8 cellular contexts compared by ENCODE assay signal in genomic region chr2:238286987-238287386, GRCh38. TPM values are rescaled to one million over a fixed set of nuclear protein-coding genes. Genes with fewer than 3 reads are reported as not detected.
DNase-seq lines count a peak whose midpoint lies in the region; ATAC-seq and TF ChIP-seq lines count a peak whose summit lies in the region.

No MANE protein-coding gene starts in this region.

- H3F3A ChIP-seq in neural cell (ENCODE audit: insufficient read depth, low read length, poor library complexity, severe bottlenecking) = no peaks in the 10 kb centered on the region

- no peaks in the 10 kb centered on the region for H3K36me3 Mint-ChIP-seq in chondrocyte (ENCODE audit: low read depth)

- peaks cover 85% of the 10 kb centered on the region for H3K4me1 ChIP-seq in vagina

- no peak overlapping the region for H3K27ac ChIP-seq in neural cell (ENCODE audit: low read length)
- H3K27ac ChIP-seq in vagina = peak overlapping the region; percentile 96

- no peaks in the 10 kb centered on the region for H3K9me2 ChIP-seq in neural cell (ENCODE audit: insufficient read depth, low read length)

- H3K4me3 ChIP-seq in AG10803 (ENCODE audit: low read length) (peak overlapping the region; percentile 94), neural cell (ENCODE audit: low read length) (peak overlapping the region; percentile 97), vagina (peak overlapping the region; percentile 86 to 92)

- peaks cover 17% of the 10 kb centered on the region for H3K79me2 ChIP-seq in neural cell (replicated peaks; ENCODE audit: insufficient read depth, low read length)

- TF ChIP-seq EP300 in neural cell (conservative IDR thresholded peaks at IDR 0.05; ENCODE audit: poor library complexity, severe bottlenecking) = no peak

- H3K27me3 Mint-ChIP-seq in chondrocyte (ENCODE audit: low read depth) = no peaks in the 10 kb centered on the region

- no peak for TF ChIP-seq RAD21 in neural cell (conservative IDR thresholded peaks at IDR 0.05)

- H4K20me1 ChIP-seq in neural cell (ENCODE audit: insufficient read depth) = no peaks in the 10 kb centered on the region

- TF ChIP-seq CTCF in AG10803 (conservative IDR thresholded peaks at IDR 0.05; ENCODE audit: low read length) (no peak), chondrocyte (IDR thresholded peaks at IDR 0.05) (no peak), neural cell (IDR thresholded peaks at IDR 0.05; ENCODE audit: poor library complexity, severe bottlenecking) (no peak), vagina (IDR thresholded peaks at IDR 0.05) (no peak)

- no peak overlapping the region for H2AFZ ChIP-seq in neural cell (ENCODE audit: low read depth, low read length)

- peak overlapping the region; percentile 71 for H3K4me2 ChIP-seq in neural cell (ENCODE audit: low read length)

- H3K9ac ChIP-seq in neural cell (ENCODE audit: low read length) = no peak overlapping the region

- H3K27ac Mint-ChIP-seq in chondrocyte (ENCODE audit: unreplicated experiment) = peak overlapping the region; percentile 92

- H3K9me3 Mint-ChIP-seq in chondrocyte (ENCODE audit: low read depth) = no peaks in the 10 kb centered on the region

- peak; percentile 11 for DNase-seq in AG10803 (ENCODE audit: low read depth)
- peak; percentile 25 for DNase-seq in chondrocyte (ENCODE audit: low spot score)
- DNase-seq in vagina (ENCODE audit: extremely low spot score in 2 of 2) = no peak
- DNase-seq in dedifferentiated amniotic fluid mesenchymal stem cell (ENCODE audit: extremely low spot score) = no peak

- peak overlapping the region; percentile 78 for H3K4me3 Mint-ChIP-seq in chondrocyte (ENCODE audit: unreplicated experiment)

- H3K27me3 ChIP-seq in neural cell (ENCODE audit: insufficient read depth, low read depth, low read length) (no peaks in the 10 kb centered on the region), vagina (no peaks in the 10 kb centered on the region)

- H3K4me1 Mint-ChIP-seq in chondrocyte (ENCODE audit: low read depth) = peaks cover 35% of the 10 kb centered on the region

- ATAC-seq in GM19351 (IDR thresholded peaks at IDR 0.05; ENCODE audit: unreplicated experiment) (no peak), GM21390 (IDR thresholded peaks at IDR 0.05; ENCODE audit: unreplicated experiment) (no peak)

- intact Hi-C loops in vagina (cut with DNase I) = no loop called here

- TF ChIP-seq POLR2A in vagina (IDR thresholded peaks at IDR 0.05) = no peak

- no peaks in the 10 kb centered on the region for H3K36me3 ChIP-seq in neural cell (ENCODE audit: insufficient read depth, low read length)
- no peaks in the 10 kb centered on the region for H3K36me3 ChIP-seq in vagina

- no peaks in the 10 kb centered on the region for H3K9me3 ChIP-seq in neural cell (ENCODE audit: low read length)
- no peaks in the 10 kb centered on the region for H3K9me3 ChIP-seq in vagina

TF ChIP-seq in PFSK-1, 5 proteins besides CTCF, POLR2A, EP300 and RAD21:
- TF ChIP-seq REST (IDR thresholded peaks at IDR 0.05; ENCODE audit: insufficient read depth in 1 of 2, low read depth in 2 of 2, low read length in 2 of 2) (no peak), FOXP2 (optimal IDR thresholded peaks at IDR 0.05; ENCODE audit: borderline replicate concordance, extremely low read depth, extremely low read length, insufficient read depth) (no peak), POLR2AphosphoS5 (IDR thresholded peaks at IDR 0.05; ENCODE audit: low read depth, low read length) (peak; percentile 10; the same call in 1 of the 2 replicates), SIN3A (IDR thresholded peaks at IDR 0.05; ENCODE audit: borderline replicate concordance, insufficient read depth, low read length) (no peak), TAF1 (IDR thresholded peaks at IDR 0.05; ENCODE audit: borderline replicate concordance, insufficient read depth, low read length) (no peak)

TF ChIP-seq in neural cell, 6 proteins besides CTCF, POLR2A, EP300 and RAD21:
- no peak for TF ChIP-seq MXI1 (conservative IDR thresholded peaks at IDR 0.05; ENCODE audit: poor library complexity, severe bottlenecking)
- TF ChIP-seq EZH2 (IDR thresholded peaks at IDR 0.05; ENCODE audit: borderline replicate concordance, insufficient read depth, low read length, poor library complexity, severe bottlenecking) = no peak
- TF ChIP-seq POLR2AphosphoS5 (IDR thresholded peaks at IDR 0.05) = no peak
- TF ChIP-seq REST (IDR thresholded peaks at IDR 0.05; ENCODE audit: borderline replicate concordance) = no peak
- TF ChIP-seq SMC3 (conservative IDR thresholded peaks at IDR 0.05; ENCODE audit: poor library complexity) = no peak
- no peak for TF ChIP-seq TAF1 (IDR thresholded peaks at IDR 0.05; ENCODE audit: low read depth)

RNA-seq across cellular contexts. Expression of gene PER2, which starts 1.4 kb away (rescaled TPM):
- polyA plus RNA-seq in PFSK-1 (2012; ENCODE audit: insufficient read length, low read depth) = 23.7 TPM
- total RNA-seq in chondrocyte (2.7 to 3.3 TPM (median 2.9 TPM) in 3 replicates), vagina (21.1 TPM)
- polyA plus RNA-seq in neural cell = 2.6 and 3.2 TPM in 2 replicates
- polyA minus RNA-seq in neural cell = 10.2 and 11.9 TPM in 2 replicates

RNA-seq across cellular contexts. Expression of gene TRAF3IP1, which starts 33.3 kb away (rescaled TPM):
- polyA plus RNA-seq in PFSK-1 (2012; ENCODE audit: insufficient read length, low read depth) = 30.7 TPM
- total RNA-seq in chondrocyte (15.1 to 21.1 TPM (median 15.8 TPM) in 3 replicates), vagina (10.3 TPM)
- polyA plus RNA-seq in neural cell = 11.9 and 12.5 TPM in 2 replicates
- 16.1 and 21.5 TPM in 2 replicates for polyA minus RNA-seq in neural cell

RNA-seq across cellular contexts. Expression of gene HES6, which starts 47.1 kb away (rescaled TPM):
- 170 TPM for polyA plus RNA-seq in PFSK-1 (2012; ENCODE audit: insufficient read length, low read depth)
- total RNA-seq in chondrocyte (16.2 to 33.3 TPM (median 16.5 TPM) in 3 replicates), vagina (8.6 TPM)
- polyA plus RNA-seq in neural cell = 236 and 237 TPM in 2 replicates
- polyA minus RNA-seq in neural cell = 38.5 and 55.3 TPM in 2 replicates

Comparison
In these comparisons a context has a peak if more than half of its experiments do, and no peak if none do; other contexts are left out.
1. DNase-seq: peak in AG10803 (single experiment) and chondrocyte (single experiment); none in vagina (0 of 2) and dedifferentiated amniotic fluid mesenchymal stem cell (single experiment).
2. Peak in every context shown above with its lines, with median percentiles within 50 percentile points of each other: H3K4me3 ChIP-seq.